Comparison of ENCODE assay signal across 8 cellular contexts in the genomic region with DNA sequence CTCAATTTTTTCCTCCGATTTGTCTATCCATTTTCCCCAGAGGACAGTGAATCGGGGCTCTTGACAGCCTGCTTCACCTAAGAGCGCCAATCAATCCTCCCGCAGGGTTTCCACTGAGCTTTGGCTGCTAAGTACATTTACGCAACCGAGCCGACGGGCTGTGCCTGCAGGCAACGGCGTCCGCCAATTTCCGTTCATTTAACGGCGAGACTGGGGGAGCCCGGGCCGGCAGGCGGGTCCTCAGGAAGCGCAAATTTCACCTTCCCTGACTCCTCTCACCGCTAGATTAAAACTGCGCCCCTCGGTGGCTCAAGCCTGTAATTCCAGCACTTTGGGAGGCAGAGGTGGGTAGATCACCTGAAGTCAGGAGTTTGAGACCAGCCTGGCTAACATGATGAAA. TPM values are rescaled to one million over a fixed set of nuclear protein-coding genes. Genes with fewer than 3 reads are reported as not detected.
DNase-seq lines count a peak whose midpoint lies in the region; FAIRE-seq and TF ChIP-seq lines count a peak whose summit lies in the region.

No MANE protein-coding gene starts in this region.

- TF ChIP-seq CTCF in kidney (IDR thresholded peaks at IDR 0.05; ENCODE audit: borderline replicate concordance, extremely low read depth, insufficient read depth) (no peak), vagina (IDR thresholded peaks at IDR 0.05) (no peak)

- H3K4me3 ChIP-seq in kidney (ENCODE audit: low read length in 2 of 2) (peak overlapping the region; percentile 37 to 59), vagina (peak overlapping the region; percentile 12 to 23)

- intact Hi-C loops in kidney (cut with DNase I): no loop called here
- intact Hi-C loops in vagina (cut with DNase I): no loop called here

- no peaks in the 10 kb centered on the region for H3K27me3 ChIP-seq in vagina

- no peak for TF ChIP-seq POLR2A in vagina (IDR thresholded peaks at IDR 0.05)
- TF ChIP-seq POLR2A in erythroblast (IDR thresholded peaks at IDR 0.05; ENCODE audit: low read length): no peak

- peak; percentile 20 for DNase-seq in stimulated activated CD4-positive, alpha-beta T cell treated with anti-CD3 and anti-CD28 coated beads, Interleukin-15, amount 100 ng/mL, for 24 hours
- DNase-seq in stimulated activated CD4-positive, alpha-beta T cell treated with anti-CD3 and anti-CD28 coated beads, Interleukin-12 subunit alpha, Interleukin-12 subunit beta, amount 100 ng/mL, for 4 hours: no peak
- peak; percentile 74 for DNase-seq in amniotic epithelial cell (ENCODE audit: low read depth)
- peak; percentile 79 for DNase-seq in kidney
- no peak for DNase-seq in vagina (ENCODE audit: extremely low spot score in 2 of 2)
- DNase-seq in NOMO-1 treated with DMSO at 0.1 percent for 48 hours (lab: John Stamatoyannopoulos, UW; ENCODE audit: unreplicated experiment): no peak
- DNase-seq in activated naive CD4-positive, alpha-beta T cell treated with Interleukin-2 at 50 U/mL for 16 hours: no peak
- no peak for DNase-seq in erythroblast (lab: John Stamatoyannopoulos, UW)

- no peak for FAIRE-seq in kidney (lab: Jason Lieb, UNC)

- H3K9me3 ChIP-seq in kidney (ENCODE audit: control insufficient read depth in 1 of 2, low read length in 2 of 2): no peaks in the 10 kb centered on the region
- no peaks in the 10 kb centered on the region for H3K9me3 ChIP-seq in vagina

- H3K27ac ChIP-seq in kidney (ENCODE audit: low read depth in 2 of 2, low read length in 2 of 2): peak overlapping the region; percentile 26 to 52
- peak overlapping the region; percentile 91 for H3K27ac ChIP-seq in vagina

- H3K36me3 ChIP-seq in kidney (ENCODE audit: control insufficient read depth in 1 of 2, insufficient read depth in 2 of 2, low read length in 2 of 2) (no peaks in the 10 kb centered on the region), vagina (no peaks in the 10 kb centered on the region)

- H3K9ac ChIP-seq in kidney (ENCODE audit: low read length in 2 of 2): peak overlapping the region in 1 of 2 donors; percentile 48

- peaks cover 19 to 31% of the 10 kb centered on the region in 2 donors for H3K4me1 ChIP-seq in kidney (ENCODE audit: control insufficient read depth in 1 of 2, insufficient read depth in 1 of 2, low read depth in 1 of 2, low read length in 2 of 2)
- peaks cover 61% of the 10 kb centered on the region for H3K4me1 ChIP-seq in vagina

RNA-seq across cellular contexts. Expression of gene NXNL2, which starts 2.7 kb away (rescaled TPM):
- total RNA-seq in kidney (3.6 TPM), vagina (2.5 TPM)
- polyA plus RNA-seq in kidney (ENCODE audit: insufficient read depth, low read depth, low replicate concordance): 4.9 TPM

Comparison
In these comparisons a context has a peak if more than half of its experiments do, and no peak if none do; other contexts are left out.
1. DNase-seq: peak in stimulated activated CD4-positive, alpha-beta T cell treated with anti-CD3 and anti-CD28 coated beads, Interleukin-15, amount 100 ng/mL, for 24 hours (single experiment), amniotic epithelial cell (single experiment) and kidney (single experiment); none in stimulated activated CD4-positive, alpha-beta T cell treated with anti-CD3 and anti-CD28 coated beads, Interleukin-12 subunit alpha, Interleukin-12 subunit beta, amount 100 ng/mL, for 4 hours (single experiment), vagina (0 of 2), NOMO-1 treated with DMSO at 0.1 percent for 48 hours (single experiment), activated naive CD4-positive, alpha-beta T cell treated with Interleukin-2 at 50 U/mL for 16 hours (single experiment) and erythroblast (0 of 2).